In the genomic region with DNA sequence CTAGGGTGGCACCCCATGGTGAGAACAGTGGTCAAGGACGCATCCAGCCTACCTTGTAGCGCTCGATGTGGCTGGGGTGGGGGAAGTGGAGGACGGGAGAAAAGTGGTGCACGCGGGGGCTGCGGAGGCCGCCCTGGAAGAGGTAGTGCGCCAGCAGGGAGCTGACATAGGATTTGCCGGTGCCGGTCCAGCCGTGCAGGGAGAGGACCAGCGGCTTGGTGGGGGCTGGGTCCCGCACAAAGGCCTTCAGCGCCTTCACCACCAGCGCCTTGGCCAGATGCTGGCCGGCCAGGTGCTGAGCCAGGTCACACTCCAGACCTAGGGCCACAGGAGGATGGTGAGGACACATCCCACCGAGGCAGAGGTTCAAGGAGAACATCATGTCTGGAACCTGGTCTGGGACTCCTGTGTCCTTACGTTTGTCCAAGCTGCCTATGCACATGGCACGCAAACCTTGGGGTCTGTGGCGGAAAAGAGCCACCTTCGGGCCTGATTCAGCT, we compare ENCODE assay signal across 8 cellular contexts. TPM values are rescaled to one million over a fixed set of nuclear protein-coding genes. Genes with fewer than 3 reads are reported as not detected.
DNase-seq lines count a peak whose midpoint lies in the region; TF ChIP-seq lines count a peak whose summit lies in the region.

No MANE protein-coding gene starts in this region.

- no peaks in the 10 kb centered on the region for H3K27me3 ChIP-seq in fibroblast of lung (ENCODE audit: control insufficient read depth, insufficient read depth, low read length)
- no peaks in the 10 kb centered on the region for H3K27me3 ChIP-seq in rectal smooth muscle tissue (ENCODE audit: control insufficient read depth, insufficient read depth, low read length)

- H3K9ac ChIP-seq in SK-N-MC (ENCODE audit: insufficient read length), result no peak overlapping the region
- H3K9ac ChIP-seq in fibroblast of lung (ENCODE audit: insufficient read depth, low read length), result peak overlapping the region; percentile 65
- H3K9ac ChIP-seq in rectal smooth muscle tissue (ENCODE audit: low read length), result no peak overlapping the region

- H4K20me1 ChIP-seq in fibroblast of lung (ENCODE audit: control insufficient read depth, extremely low read depth, insufficient read depth, low read length), result no peaks in the 10 kb centered on the region

- H3K4me1 ChIP-seq in fibroblast of lung (ENCODE audit: control insufficient read depth, extremely low read depth, insufficient read depth, low read length) (peaks cover 9% of the 10 kb centered on the region), rectal smooth muscle tissue (ENCODE audit: control insufficient read depth, insufficient read depth, low read length) (peaks cover 10% of the 10 kb centered on the region)

- H3K4me3 ChIP-seq in GM12865 (ENCODE audit: low read depth, low read length) (peak overlapping the region; percentile 69), SK-N-MC (peak overlapping the region; percentile 95), fibroblast of lung (replicated peaks in 1 of 4; ENCODE audit: control extremely low read depth in 1 of 4, insufficient read depth in 1 of 4, low read depth in 3 of 4, low read length in 4 of 4) (peak overlapping the region; percentile 65 to 76 (median 66)), rectal smooth muscle tissue (ENCODE audit: low read length) (peak overlapping the region; percentile 71)

- no peak for TF ChIP-seq CTCF in GM12865 (IDR thresholded peaks at IDR 0.05; ENCODE audit: insufficient read depth, low read depth, low read length, missing control alignments)
- no peak for TF ChIP-seq CTCF in fibroblast of lung (conservative IDR thresholded peaks at IDR 0.05 in 1 of 2, IDR thresholded peaks at IDR 0.05 in 1 of 2; ENCODE audit: low read depth in 1 of 2, low read length in 2 of 2)

- DNase-seq in GM12865 (ENCODE audit: low read depth), result no peak
- no peak for DNase-seq in SK-N-MC (ENCODE audit: low read depth, low spot score)
- no peak for DNase-seq in fibroblast of lung (ENCODE audit: low read depth in 2 of 2)
- DNase-seq in KBM-7, result no peak
- no peak for DNase-seq in EL
- DNase-seq in NCI-H446 treated with DMSO at 0.1 percent for 48 hours (lab: John Stamatoyannopoulos, UW), result no peak
- no peak for DNase-seq in AG08395 (ENCODE audit: low spot score)

- no peaks in the 10 kb centered on the region for H3K79me2 ChIP-seq in fibroblast of lung (ENCODE audit: control insufficient read depth, insufficient read depth, low read length)

- in situ Hi-C loops in KBM-7 (cut with MboI; ENCODE audit: low pct_unique_long_range_greater_than_20kb, low sequenced_read_pairs), result no loop called here

- no peak overlapping the region for H2AFZ ChIP-seq in fibroblast of lung (ENCODE audit: low read length)

- peak overlapping the region; percentile 98 for H3K4me2 ChIP-seq in fibroblast of lung (ENCODE audit: extremely low read depth, insufficient read depth, low read length)

- H3K36me3 ChIP-seq in SK-N-MC (ENCODE audit: insufficient read depth, low read length) (no peaks in the 10 kb centered on the region), fibroblast of lung (ENCODE audit: control insufficient read depth, insufficient read depth, low read length) (peaks cover 3% of the 10 kb centered on the region), rectal smooth muscle tissue (ENCODE audit: control insufficient read depth, insufficient read depth, low read length) (no peaks in the 10 kb centered on the region)

- H3K27ac ChIP-seq in SK-N-MC, result no peak overlapping the region
- peak overlapping the region; percentile 81 for H3K27ac ChIP-seq in fibroblast of lung (ENCODE audit: insufficient read depth, low read length)
- H3K27ac ChIP-seq in rectal smooth muscle tissue (ENCODE audit: low read depth, low read length), result peak overlapping the region; percentile 92

- H3K9me3 ChIP-seq in SK-N-MC (ENCODE audit: low read depth, low read length) (no peaks in the 10 kb centered on the region), fibroblast of lung (ENCODE audit: control insufficient read depth, insufficient read depth, low read depth, low read length) (no peaks in the 10 kb centered on the region)

RNA-seq across cellular contexts. Expression of a gene that starts 0.8 kb away (rescaled TPM):
- total RNA-seq in fibroblast of lung, result 3.6 TPM in 2 replicates
- 4.6 and 5.0 TPM in 2 replicates for polyA plus RNA-seq in fibroblast of lung
- 7.9 and 10.3 TPM in 2 replicates for polyA plus RNA-seq in fibroblast of lung (2012)
- polyA minus RNA-seq in fibroblast of lung (ENCODE audit: low replicate concordance), result 5.0 and 13.5 TPM in 2 replicates

RNA-seq across cellular contexts. Expression of a gene that starts 18.4 kb away (rescaled TPM):
- under 0.01 TPM in 2 replicates for total RNA-seq in fibroblast of lung
- 0.02 TPM in 1 of 2 replicates, not detected in the other for polyA plus RNA-seq in fibroblast of lung
- not detected in 2 replicates for polyA plus RNA-seq in fibroblast of lung (2012)
- not detected in 2 replicates for polyA minus RNA-seq in fibroblast of lung (ENCODE audit: low replicate concordance)

RNA-seq across cellular contexts. Expression of a gene that starts 18.8 kb away (rescaled TPM):
- total RNA-seq in fibroblast of lung, result 13.1 and 26.1 TPM in 2 replicates
- 4.9 and 9.0 TPM in 2 replicates for polyA plus RNA-seq in fibroblast of lung
- 13.7 and 27.8 TPM in 2 replicates for polyA plus RNA-seq in fibroblast of lung (2012)
- polyA minus RNA-seq in fibroblast of lung (ENCODE audit: low replicate concordance), result 3.0 and 5.0 TPM in 2 replicates

RNA-seq across cellular contexts. Expression of a gene that starts 27.5 kb away (rescaled TPM):
- total RNA-seq in fibroblast of lung, result under 0.01 TPM in 2 replicates
- polyA plus RNA-seq in fibroblast of lung, result 0.06 TPM in 1 of 2 replicates, not detected in the other
- polyA plus RNA-seq in fibroblast of lung (2012), result 0.44 and 0.58 TPM in 2 replicates
- polyA minus RNA-seq in fibroblast of lung (ENCODE audit: low replicate concordance), result not detected in 2 replicates

RNA-seq across cellular contexts. Expression of a gene that starts 44.2 kb away (rescaled TPM):
- total RNA-seq in fibroblast of lung, result 0.26 TPM in 1 of 2 replicates, not detected in the other
- 1.2 TPM in 1 of 2 replicates, not detected in the other for polyA plus RNA-seq in fibroblast of lung
- polyA plus RNA-seq in fibroblast of lung (2012), result 2.2 TPM in 1 of 2 replicates, not detected in the other
- polyA minus RNA-seq in fibroblast of lung (ENCODE audit: low replicate concordance), result 4.4 TPM in 1 of 2 replicates, not detected in the other
